In genomic region chr6:116370717-116371383, GRCh38 we compare ENCODE assay signal across 8 cellular contexts. TPM values are rescaled to one million over a fixed set of nuclear protein-coding genes. Genes with fewer than 3 reads are reported as not detected.
DNase-seq lines count a peak whose midpoint lies in the region; ATAC-seq and TF ChIP-seq lines count a peak whose summit lies in the region.

TSS of gene DSE (plus strand) at chr6:116370947. CDS start at chr6:116399251, 28,304 bp downstream.

- ATAC-seq in HG03342 (IDR thresholded peaks at IDR 0.05; ENCODE audit: unreplicated experiment), result peak; percentile 68
- ATAC-seq in left cardiac atrium, result peak; percentile 91 to 96

- H3K9me3 Mint-ChIP-seq in progenitor cell of endocrine pancreas (ENCODE audit: low read depth), result no peaks in the 10 kb centered on the region

- H3K27ac Mint-ChIP-seq in progenitor cell of endocrine pancreas, result peak within 1 kb of the TSS; percentile 93

- peak within 1 kb of the TSS; percentile 74 to 93 (median 82) for H3K27ac ChIP-seq in BLaER1 treated with 17β-estradiol and CSF1 and Interleukin-3, amounts not matched to agents 10 nM and 100 nM
- no peak within 1 kb of the TSS for H3K27ac ChIP-seq in SK-N-MC

- H4K20me1 ChIP-seq in BLaER1 treated with 17β-estradiol and CSF1 and Interleukin-3, amounts not matched to agents 10 nM and 100 nM, result peaks cover 0 to 46% (median 4%) of the 10 kb centered on the region in 11 experiments; a peak in 11 of 22 replicates

- no peaks in the 10 kb centered on the region for H3K36me3 Mint-ChIP-seq in progenitor cell of endocrine pancreas (ENCODE audit: insufficient read depth)

- H3K27me3 Mint-ChIP-seq in progenitor cell of endocrine pancreas, result peaks cover 14% of the 10 kb centered on the region

- DNase-seq in SK-N-MC (ENCODE audit: low read depth, low spot score) (no peak), amniotic epithelial cell (ENCODE audit: low read depth) (peak; percentile 83), left cardiac atrium (peak; percentile 90), progenitor cell of endocrine pancreas (ENCODE audit: low spot score, unreplicated experiment) (peak; percentile 59), ureter (ENCODE audit: low spot score) (peak; percentile 86)

- H3K9ac ChIP-seq in BLaER1 treated with 17β-estradiol and CSF1 and Interleukin-3, amounts not matched to agents 10 nM and 100 nM, result peak within 1 kb of the TSS; percentile 79 to 95 (median 87)
- H3K9ac ChIP-seq in SK-N-MC (ENCODE audit: insufficient read length), result peak within 1 kb of the TSS; percentile 9

- no peaks in the 10 kb centered on the region for H3K9me3 ChIP-seq in BLaER1 treated with 17β-estradiol and CSF1 and Interleukin-3, amounts not matched to agents 10 nM and 100 nM (replicated peaks in 1 of 11)
- H3K9me3 ChIP-seq in SK-N-MC (ENCODE audit: low read depth, low read length), result no peaks in the 10 kb centered on the region

- peak; percentile 80 for TF ChIP-seq POLR2A in GM19099 (IDR thresholded peaks at IDR 0.05; ENCODE audit: extremely low read depth, insufficient read length, low read depth)

- TF ChIP-seq CTCF in progenitor cell of endocrine pancreas (IDR thresholded peaks at IDR 0.05; ENCODE audit: unreplicated experiment), result no peak

- H3K4me1 ChIP-seq in BLaER1 treated with 17β-estradiol and CSF1 and Interleukin-3, amounts not matched to agents 10 nM and 100 nM, result peaks cover 19 to 79% (median 31%) of the 10 kb centered on the region in 10 experiments

- H3K4me3 Mint-ChIP-seq in progenitor cell of endocrine pancreas (ENCODE audit: low read depth), result peak within 1 kb of the TSS; percentile 88

- peaks cover 0 to 14% (median 0%) of the 10 kb centered on the region in 11 experiments; a peak in 8 of 22 replicates for H3K27me3 ChIP-seq in BLaER1 treated with 17β-estradiol and CSF1 and Interleukin-3, amounts not matched to agents 10 nM and 100 nM

- H3K4me3 ChIP-seq in BLaER1 treated with 17β-estradiol and CSF1 and Interleukin-3, amounts not matched to agents 10 nM and 100 nM, result peak within 1 kb of the TSS; percentile 69 to 93 (median 80)
- H3K4me3 ChIP-seq in SK-N-MC, result peak within 1 kb of the TSS; percentile 83

- peak within 1 kb of the TSS; percentile 81 to 99 (median 95) for H3K4me2 ChIP-seq in BLaER1 treated with 17β-estradiol and CSF1 and Interleukin-3, amounts not matched to agents 10 nM and 100 nM

- H3K36me3 ChIP-seq in BLaER1 treated with 17β-estradiol and CSF1 and Interleukin-3, amounts not matched to agents 10 nM and 100 nM, result peaks cover 0 to 29% (median 0%) of the 10 kb centered on the region in 11 experiments; a peak in 7 of 22 replicates
- no peaks in the 10 kb centered on the region for H3K36me3 ChIP-seq in SK-N-MC (ENCODE audit: insufficient read depth, low read length)

- intact Hi-C loops in left cardiac atrium (cut with DNase I), result no loop called here

- H3K4me1 Mint-ChIP-seq in progenitor cell of endocrine pancreas (ENCODE audit: low read depth), result peaks cover 5% of the 10 kb centered on the region

RNA-seq across cellular contexts. Expression of gene DSE, which starts in this region (rescaled TPM):
- total RNA-seq in left cardiac atrium (10 to 100 TPM; 30.3 to 34.4 TPM), progenitor cell of endocrine pancreas (20.4 and 21.4 TPM in 2 replicates), ureter (43.9 TPM)
